ENCODE assay signal across 12 cellular contexts in the genomic region with DNA sequence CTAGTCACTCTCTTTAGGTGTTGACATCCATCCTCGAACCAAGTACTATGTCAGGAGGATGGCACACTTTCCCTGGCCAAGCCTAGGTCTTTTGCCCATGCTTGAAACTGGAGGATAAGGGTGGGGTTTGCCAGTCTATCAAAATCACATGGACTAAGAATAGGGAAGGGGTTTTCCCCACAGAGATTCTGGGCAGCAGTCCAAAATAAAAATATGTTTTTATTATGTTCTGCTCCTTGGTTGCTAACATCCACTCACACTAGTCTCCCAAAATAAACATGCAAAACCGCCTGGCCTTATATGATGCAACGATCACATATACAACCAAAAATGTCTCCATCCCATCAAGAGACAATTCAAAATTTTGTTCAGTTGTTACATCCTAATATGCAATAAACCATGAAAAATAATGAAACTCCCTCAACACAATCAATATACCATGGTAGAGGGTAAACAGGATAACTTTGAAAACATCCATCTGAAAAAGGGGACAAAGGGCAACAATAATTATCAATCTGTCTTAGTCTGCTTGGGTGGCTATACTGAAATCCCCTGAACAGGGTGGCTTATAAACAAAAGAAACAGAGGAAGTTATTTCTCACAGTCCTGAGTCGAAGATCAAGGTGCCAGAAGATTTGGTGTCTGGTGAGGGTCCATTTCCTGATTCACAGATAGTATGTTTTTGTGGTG.
DNase-seq lines count a peak whose midpoint lies in the region; ATAC-seq and TF ChIP-seq lines count a peak whose summit lies in the region.
"Had no signal": no experiment of that assay in that cellular context is flagged by ENCODE, and none has a peak within 500 bp of the region (broad histone marks: within the 10 kb centered on the region; RNA-seq: fewer than 3 reads in every experiment).

No MANE protein-coding gene starts in this region.

- no peak for TF ChIP-seq POLR2A in breast epithelium (IDR thresholded peaks at IDR 0.05)

- H3K36me3 Mint-ChIP-seq in MCF 10A (ENCODE audit: insufficient read depth, unreplicated experiment) = no peaks in the 10 kb centered on the region

- intact Hi-C loops in MCF 10A (cut with micrococcal nuclease) = no loop called here
- intact Hi-C loops in breast epithelium (cut with DNase I; ENCODE audit: low total_unique reads) = no loop called here
- intact Hi-C loops in upper lobe of right lung (cut with DNase I) = no loop called here

- H3K4me1 ChIP-seq in breast epithelium = no peaks in the 10 kb centered on the region
- H3K4me1 ChIP-seq in RWPE2 (ENCODE audit: insufficient read depth, poor library complexity, severe bottlenecking) = peaks cover 7% of the 10 kb centered on the region
- H3K4me1 ChIP-seq in upper lobe of right lung = no peaks in the 10 kb centered on the region
- peaks cover 23% of the 10 kb centered on the region for H3K4me1 ChIP-seq in HAP-1
- H3K4me1 ChIP-seq: colonic mucosa, parathyroid adenoma, upper lobe of left lung had no signal

- in situ Hi-C loops in HAP-1 (cut with MboI; ENCODE audit: low sequenced_read_pairs) = no loop called here

- peaks cover 17% of the 10 kb centered on the region for H3K4me1 Mint-ChIP-seq in MCF 10A (ENCODE audit: insufficient read depth, unreplicated experiment)

- no peak overlapping the region for H3K4me3 Mint-ChIP-seq in MCF 10A (ENCODE audit: unreplicated experiment)

- no peak overlapping the region for H3K27ac ChIP-seq in breast epithelium
- no peak overlapping the region for H3K27ac ChIP-seq in RWPE2 (ENCODE audit: poor library complexity, severe bottlenecking)
- H3K27ac ChIP-seq in upper lobe of right lung = no peak overlapping the region
- H3K27ac ChIP-seq: colonic mucosa, parathyroid adenoma, upper lobe of left lung had no signal

- H3K36me3 ChIP-seq in breast epithelium = no peaks in the 10 kb centered on the region
- H3K36me3 ChIP-seq in RWPE2 (ENCODE audit: low read depth) = no peaks in the 10 kb centered on the region
- H3K36me3 ChIP-seq in upper lobe of right lung = no peaks in the 10 kb centered on the region
- H3K36me3 ChIP-seq in HAP-1 (replicated peaks) = no peaks in the 10 kb centered on the region
- H3K36me3 ChIP-seq: colonic mucosa, upper lobe of left lung had no signal

- BruUV-seq in MCF 10A (replicated peaks; lab: Mats Ljungman, UMichigan) = no TSS peak

- no peak overlapping the region for H3K4me3 ChIP-seq in breast epithelium
- H3K4me3 ChIP-seq in RWPE2 (ENCODE audit: severe bottlenecking) = no peak overlapping the region
- no peak overlapping the region for H3K4me3 ChIP-seq in upper lobe of right lung
- no peak overlapping the region for H3K4me3 ChIP-seq in HAP-1
- H3K4me3 ChIP-seq: colonic mucosa, upper lobe of left lung had no signal

- POLR2A ChIA-PET in MCF 10A (lab: Yijun Ruan, JAX) = no interaction called here

- CTCF ChIA-PET in MCF 10A (lab: Yijun Ruan, JAX) = interaction anchor here (0.6 to 1.2 kb wide), 2 partner anchors 12 to 227 kb away, joined by 3 to 4 read pairs; no protein-coding TSS in a partner anchor

- peak; percentile 91 for DNase-seq in MCF 10A (ENCODE audit: unreplicated experiment)
- no peak for DNase-seq in breast epithelium (ENCODE audit: low spot score in 2 of 2)
- DNase-seq in RWPE2 (ENCODE audit: low spot score) = no peak
- peak; percentile 10 for DNase-seq in glomerular endothelial cell (ENCODE audit: extremely low read depth, low read depth, low spot score)
- no peak for DNase-seq in upper lobe of right lung
- no peak for DNase-seq in NCI-H526 treated with DMSO at 0.1 percent for 48 hours (lab: John Stamatoyannopoulos, UW)
- DNase-seq in HAP-1 (ENCODE audit: low spot score in 2 of 2) = no peak
- DNase-seq: colonic mucosa, NCI-H524 treated with DMSO at 0.1 percent for 48 hours, upper lobe of left lung had no signal

- H3K27ac Mint-ChIP-seq in MCF 10A (ENCODE audit: low read depth, unreplicated experiment) = peak overlapping the region; percentile 46

- no peaks in the 10 kb centered on the region for H3K9me3 Mint-ChIP-seq in MCF 10A (ENCODE audit: unreplicated experiment)

- no peaks in the 10 kb centered on the region for H3K9me3 ChIP-seq in breast epithelium
- no peaks in the 10 kb centered on the region for H3K9me3 ChIP-seq in RWPE2 (ENCODE audit: severe bottlenecking)
- no peaks in the 10 kb centered on the region for H3K9me3 ChIP-seq in upper lobe of right lung
- no peaks in the 10 kb centered on the region for H3K9me3 ChIP-seq in HAP-1
- H3K9me3 ChIP-seq: colonic mucosa, upper lobe of left lung had no signal

- TF ChIP-seq CTCF in MCF 10A (IDR thresholded peaks at IDR 0.05; ENCODE audit: unreplicated experiment) = no peak
- no peak for TF ChIP-seq CTCF in breast epithelium (IDR thresholded peaks at IDR 0.05)
- TF ChIP-seq CTCF in RWPE2 (IDR thresholded peaks at IDR 0.05; ENCODE audit: poor library complexity, severe bottlenecking) = no peak
- no peak for TF ChIP-seq CTCF in upper lobe of right lung (IDR thresholded peaks at IDR 0.05)

- H3K27me3 ChIP-seq in breast epithelium (no peaks in the 10 kb centered on the region), RWPE2 (ENCODE audit: insufficient read depth, poor library complexity, severe bottlenecking) (no peaks in the 10 kb centered on the region), upper lobe of right lung (no peaks in the 10 kb centered on the region), HAP-1 (ENCODE audit: low read depth) (no peaks in the 10 kb centered on the region)
- H3K27me3 ChIP-seq: colonic mucosa, upper lobe of left lung had no signal

- ATAC-seq in RWPE2 (ENCODE audit: low read depth) (peak; percentile 58), upper lobe of right lung (peak; percentile 22), GM18909 (IDR thresholded peaks at IDR 0.05; ENCODE audit: poor library complexity, unreplicated experiment) (no peak)

- no peaks in the 10 kb centered on the region for H3K27me3 Mint-ChIP-seq in MCF 10A (ENCODE audit: insufficient read depth, unreplicated experiment)

Comparison
In these comparisons a context has a peak if more than half of its experiments do, and no peak if none do; other contexts are left out.
1. DNase-seq: peak in MCF 10A (single experiment) and glomerular endothelial cell (single experiment); none in breast epithelium (0 of 2), RWPE2 (single experiment), upper lobe of right lung (single experiment), NCI-H526 treated with DMSO at 0.1 percent for 48 hours (single experiment) and HAP-1 (0 of 2).